In the genomic region with DNA sequence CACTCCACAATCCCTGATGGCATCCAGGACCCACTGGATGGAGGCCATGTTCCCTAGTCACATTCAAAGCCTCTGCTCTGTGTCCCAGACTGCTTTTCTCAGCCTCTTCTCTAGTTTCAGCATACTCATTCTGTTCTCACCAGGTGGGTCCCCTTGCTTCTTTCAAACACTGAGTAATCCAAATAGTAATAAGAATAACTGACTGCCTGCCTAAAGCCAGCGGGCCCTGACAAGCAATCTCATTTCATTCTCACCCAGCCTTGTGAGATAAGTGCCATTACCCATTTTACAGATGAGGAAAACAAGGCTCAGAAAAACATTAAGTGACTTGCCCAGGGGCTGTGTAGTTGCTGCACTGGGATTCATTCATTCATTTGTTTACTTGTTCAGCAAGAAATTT, we compare ENCODE assay signal across 2 cellular contexts.
A peak's percentile ranks its signal among the peaks of the same experiment; 100 is the strongest.
TF ChIP-seq lines count a peak whose summit lies in the region.

No MANE protein-coding gene starts in this region.

TF ChIP-seq in HCT116, 20 proteins besides CTCF, POLR2A, EP300 and RAD21:
- TF ChIP-seq CBX3 (IDR thresholded peaks at IDR 0.05; ENCODE audit: low read depth) (no peak), EZH2 (IDR thresholded peaks at IDR 0.05) (no peak), ZBTB33 (IDR thresholded peaks at IDR 0.05; ENCODE audit: extremely low read depth, insufficient replicate concordance, low read length) (no peak)

TF ChIP-seq in K562, 482 proteins besides CTCF, POLR2A, EP300 and RAD21:
- TF ChIP-seq PCBP1 (IDR thresholded peaks at IDR 0.05; ENCODE audit: low read depth, low read length, poor library complexity, severe bottlenecking) (no peak), RBM25 (IDR thresholded peaks at IDR 0.05; ENCODE audit: low read depth, low read length, severe bottlenecking) (peak; percentile 44), ZNF124 (CRISPR knock-in tag; IDR thresholded peaks at IDR 0.05) (no peak)
